Comparison of ENCODE assay signal across 8 cellular contexts in the genomic region with DNA sequence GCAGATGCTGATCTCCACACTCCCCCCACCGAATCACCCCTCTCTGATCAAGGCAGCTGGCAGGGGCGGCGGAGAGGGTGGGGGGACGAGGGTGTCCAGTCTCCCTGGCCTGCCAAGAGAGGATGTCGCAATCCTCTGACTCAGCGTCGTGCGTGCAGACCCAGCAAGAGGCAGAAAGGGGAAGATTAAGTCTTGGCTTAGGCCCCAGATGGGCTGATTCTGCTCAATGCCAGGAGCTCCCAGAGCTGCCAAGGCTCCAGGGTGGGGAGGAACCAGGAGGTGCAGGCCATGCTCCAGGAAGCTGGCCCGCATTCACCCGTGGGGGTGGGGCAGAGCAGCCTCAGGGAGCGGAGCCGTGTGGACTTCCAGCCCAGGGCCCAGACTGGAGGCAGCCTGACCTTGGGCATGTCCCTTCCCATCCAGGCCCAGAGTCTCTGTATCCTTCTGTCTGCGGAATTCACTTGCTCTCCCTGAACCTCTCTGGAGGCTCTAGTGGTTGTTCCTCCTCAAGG. TPM values are rescaled to one million over a fixed set of nuclear protein-coding genes. Genes with fewer than 3 reads are reported as not detected.
DNase-seq lines count a peak whose midpoint lies in the region; ATAC-seq and TF ChIP-seq lines count a peak whose summit lies in the region.

No MANE protein-coding gene starts in this region.

- H3K9me3 ChIP-seq in subcutaneous abdominal adipose tissue (ENCODE audit: control insufficient read depth in 5 of 5, low read length in 5 of 5), result no peaks in the 10 kb centered on the region

- H3K27ac Mint-ChIP-seq in dendritic cell treated with granulocyte-macrophage colony-stimulating factor and Interleukin-4, amounts not matched to agents 40 ng/mL and 50 ng/mL, for 4 days, result peak overlapping the region; percentile 92

- TF ChIP-seq CTCF in HFF-Myc (IDR thresholded peaks at IDR 0.05; ENCODE audit: low read depth, low read length, missing control alignments), result no peak
- no peak for TF ChIP-seq CTCF in lower leg skin (IDR thresholded peaks at IDR 0.05)

- intact Hi-C loops in dendritic cell treated with granulocyte-macrophage colony-stimulating factor and Interleukin-4, amounts not matched to agents 40 ng/mL and 50 ng/mL, for 4 days (cut with micrococcal nuclease), result no loop called here
- intact Hi-C loops in lower leg skin (cut with DNase I; ENCODE audit: low total_unique reads), result no loop called here

- no peaks in the 10 kb centered on the region for H3K36me3 Mint-ChIP-seq in dendritic cell treated with granulocyte-macrophage colony-stimulating factor and Interleukin-4, amounts not matched to agents 40 ng/mL and 50 ng/mL, for 4 days (ENCODE audit: low read depth)

- peak overlapping the region in 2 of 5 donors; percentile 48 for H3K9ac ChIP-seq in subcutaneous abdominal adipose tissue (ENCODE audit: low read length in 5 of 5)

- peak overlapping the region; percentile 86 for H3K27ac ChIP-seq in subcutaneous abdominal adipose tissue (ENCODE audit: low read depth, low read length)

- peak overlapping the region; percentile 76 for H3K4me3 Mint-ChIP-seq in dendritic cell treated with granulocyte-macrophage colony-stimulating factor and Interleukin-4, amounts not matched to agents 40 ng/mL and 50 ng/mL, for 4 days

- no peaks in the 10 kb centered on the region for H3K9me3 Mint-ChIP-seq in dendritic cell treated with granulocyte-macrophage colony-stimulating factor and Interleukin-4, amounts not matched to agents 40 ng/mL and 50 ng/mL, for 4 days

- WGBS in lower leg skin, 2 donors, result 0 to 1% methylated on average over 7 to 13 of the region's 13 CpGs

- no peak for TF ChIP-seq POLR2A in lower leg skin (IDR thresholded peaks at IDR 0.05)

- H3K4me1 ChIP-seq in subcutaneous abdominal adipose tissue (ENCODE audit: control insufficient read depth in 5 of 5, insufficient read depth in 5 of 5, low read length in 5 of 5), result peaks cover 17 to 76% (median 54%) of the 10 kb centered on the region in 5 donors

- DNase-seq in Ammon's horn (ENCODE audit: low spot score), result peak; percentile 95
- DNase-seq in HFF-Myc (ENCODE audit: extremely low read depth, low read depth), result peak; percentile 99
- DNase-seq in RPMI7951 (ENCODE audit: low read depth), result peak; percentile 100
- DNase-seq in lower leg skin (ENCODE audit: low spot score in 2 of 2), result peak; percentile 98 to 99

- no peaks in the 10 kb centered on the region for H3K27me3 ChIP-seq in subcutaneous abdominal adipose tissue (ENCODE audit: control insufficient read depth in 5 of 5, insufficient read depth in 4 of 5, low read length in 5 of 5)

- H3K4me3 ChIP-seq in HFF-Myc (replicated peaks; ENCODE audit: low read depth, low read length), result no peak overlapping the region
- H3K4me3 ChIP-seq in lower leg skin (ENCODE audit: low read depth, poor library complexity, severe bottlenecking), result no peak overlapping the region
- no peak overlapping the region for H3K4me3 ChIP-seq in subcutaneous abdominal adipose tissue (ENCODE audit: low read depth in 1 of 5, low read length in 5 of 5)

- ATAC-seq in GM18511 (IDR thresholded peaks at IDR 0.05; ENCODE audit: unreplicated experiment) (no peak), HG03175 (IDR thresholded peaks at IDR 0.05; ENCODE audit: unreplicated experiment) (no peak)

- H3K27me3 Mint-ChIP-seq in dendritic cell treated with granulocyte-macrophage colony-stimulating factor and Interleukin-4, amounts not matched to agents 40 ng/mL and 50 ng/mL, for 4 days, result no peaks in the 10 kb centered on the region

- H3K36me3 ChIP-seq in subcutaneous abdominal adipose tissue (ENCODE audit: control insufficient read depth in 5 of 5, insufficient read depth in 5 of 5, low read length in 5 of 5), result no peaks in the 10 kb centered on the region

- H3K4me1 Mint-ChIP-seq in dendritic cell treated with granulocyte-macrophage colony-stimulating factor and Interleukin-4, amounts not matched to agents 40 ng/mL and 50 ng/mL, for 4 days (ENCODE audit: low read depth), result peaks cover 90% of the 10 kb centered on the region

RNA-seq across cellular contexts. Expression of gene BCL3, which starts 6.6 kb away (rescaled TPM):
- total RNA-seq in RPMI7951 (2014; rRNA removed; shearing (Covaris generic)), result 21.8 and 22.6 TPM in 2 replicates
- total RNA-seq in lower leg skin, result 10 to 100 TPM; 17.1 to 27.3 (median 19.0) TPM

RNA-seq across cellular contexts. Expression of gene CBLC, which starts 35.8 kb away (rescaled TPM):
- not detected in 2 replicates for total RNA-seq in RPMI7951 (2014; rRNA removed; shearing (Covaris generic))
- 10 to 100 TPM; 64.3 to 87.0 (median 75.6) TPM for total RNA-seq in lower leg skin

RNA-seq across cellular contexts. Expression of gene CEACAM16, which starts 42.9 kb away (rescaled TPM):
- 0.20 TPM in 1 of 2 replicates, not detected in the other for total RNA-seq in RPMI7951 (2014; rRNA removed; shearing (Covaris generic))
- total RNA-seq in lower leg skin, result not detected

Comparison
In these comparisons a context has a peak if more than half of its experiments do, and no peak if none do; other contexts are left out.
1. RNA of gene CBLC, which starts 35.8 kb away (total RNA-seq): 64.3 to 87.0 TPM in lower leg skin; not detected in RPMI7951; every median in the first group is over 10 times any median in the second.
2. Peak in every context shown above with its lines, with median percentiles within 50 percentile points of each other: DNase-seq.